ENCODE assay signal across 16 cellular contexts in the genomic region with DNA sequence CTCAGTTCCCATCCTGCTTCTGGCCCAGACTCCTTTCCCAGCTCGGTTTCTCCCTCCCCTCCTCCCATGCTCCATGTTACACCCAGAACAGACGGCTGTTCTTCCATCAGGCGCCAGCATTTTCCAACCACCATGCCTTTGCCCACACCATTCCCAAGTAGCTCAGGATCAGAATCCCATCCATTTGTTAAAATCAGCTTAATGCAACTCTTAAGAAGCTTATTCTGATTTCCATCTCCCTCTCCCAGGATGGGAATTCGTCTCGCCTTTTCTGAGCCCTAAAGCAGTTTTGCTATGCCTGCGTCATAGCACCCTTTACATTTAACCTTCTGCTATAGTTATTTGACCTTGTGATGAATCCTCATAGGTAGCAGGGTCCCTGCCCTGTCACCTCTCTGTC.
DNase-seq lines count a peak whose midpoint lies in the region; ATAC-seq and TF ChIP-seq lines count a peak whose summit lies in the region.
"Had no signal": no experiment of that assay in that cellular context is flagged by ENCODE, and none has a peak within 500 bp of the region (broad histone marks: within the 10 kb centered on the region; RNA-seq: fewer than 3 reads in every experiment).

No MANE protein-coding gene starts in this region.

- H3K9me3 ChIP-seq in heart left ventricle (no peaks in the 10 kb centered on the region), lung (ENCODE audit: control insufficient read depth in 2 of 2, insufficient read depth in 1 of 2, low read length in 1 of 2) (no peaks in the 10 kb centered on the region), thoracic aorta (no peaks in the 10 kb centered on the region)
- H3K9me3 ChIP-seq: SJCRH30, thyroid gland had no signal

- ATAC-seq in heart left ventricle (no peak), lung (ENCODE audit: insufficient read depth, low FRiP score) (no peak), thoracic aorta (ENCODE audit: insufficient number of reproducible peaks, low FRiP score, low read depth) (no peak)
- ATAC-seq in stimulated activated naive CD8-positive, alpha-beta T cell treated with anti-CD3 and anti-CD28 coated beads, Interleukin-15, Interleukin-2, amounts not matched to agents 100 U/mL and 50 U/mL, for 24 hours: no peak

- no peak overlapping the region for H3K4me3 ChIP-seq in heart left ventricle
- H3K4me3 ChIP-seq in lung: no peak overlapping the region
- no peak overlapping the region for H3K4me3 ChIP-seq in thoracic aorta
- H3K4me3 ChIP-seq: SJCRH30, thyroid gland had no signal

- H3K27ac ChIP-seq in heart left ventricle (peak overlapping the region; percentile 40 to 90 (median 77)), lung (ENCODE audit: low read depth in 1 of 2, low read length in 1 of 2) (peak overlapping the region; percentile 67 to 68), thoracic aorta (peak overlapping the region; percentile 86 to 95)

- DNase-seq in heart left ventricle (no peak), cardiac septum (ENCODE audit: low spot score) (no peak), lung (ENCODE audit: low spot score) (no peak), thoracic aorta (ENCODE audit: low spot score) (no peak), activated gamma-delta T cell (lab: John Stamatoyannopoulos, UW) (no peak), NCI-H187 (lab: John Stamatoyannopoulos, UW) (no peak)
- DNase-seq in activated T-helper 2 cell treated with anti-CD3 and anti-CD28 coated beads, Interferon-gamma antibody, Interleukin-2, Interleukin-4, amounts not matched to agents 10 μg/mL and 5 μg/mL and 100 μg/mL, durations not matched to agents 14 hours and 24 hours and 36 hours (ENCODE audit: low spot score): no peak
- no peak for DNase-seq in stimulated activated naive CD8-positive, alpha-beta T cell treated with anti-CD3 and anti-CD28 coated beads, Interleukin-15, Interleukin-2, amounts not matched to agents 100 U/mL and 50 U/mL, for 24 hours
- DNase-seq: Calu3, islet precursor cell, KBM-7, NCI-H1105 treated with DMSO at 0.1 percent for 48 hours, NCI-H226, SJCRH30 had no signal

- no peaks in the 10 kb centered on the region for H3K27me3 ChIP-seq in heart left ventricle
- no peaks in the 10 kb centered on the region for H3K27me3 ChIP-seq in lung (ENCODE audit: control insufficient read depth, insufficient read depth)
- H3K27me3 ChIP-seq in thoracic aorta (replicated peaks; ENCODE audit: insufficient read depth): no peaks in the 10 kb centered on the region
- H3K27me3 ChIP-seq: SJCRH30, thyroid gland had no signal

- peak overlapping the region; percentile 57 for H3K27ac Mint-ChIP-seq in activated T-helper 2 cell treated with anti-CD3 and anti-CD28 coated beads, Interferon-gamma antibody, Interleukin-2, Interleukin-4, amounts not matched to agents 10 μg/mL and 5 μg/mL and 100 μg/mL, durations not matched to agents 14 hours and 24 hours and 36 hours
- H3K27ac Mint-ChIP-seq: activated naive CD4-positive, alpha-beta T cell treated with anti-CD3 and anti-CD28 coated beads, Interleukin-2, amount 50 U/mL, for 24 hours had no signal

- peaks cover 0 to 64% (median 51%) of the 10 kb centered on the region in 9 donors for H3K36me3 ChIP-seq in heart left ventricle
- H3K36me3 ChIP-seq in lung (ENCODE audit: control insufficient read depth in 2 of 2, insufficient read depth in 2 of 2, low read length in 2 of 2): peaks cover 2 to 12% of the 10 kb centered on the region in 2 donors
- H3K36me3 ChIP-seq in thoracic aorta: peaks cover 79% of the 10 kb centered on the region
- H3K36me3 ChIP-seq: SJCRH30 had no signal

- no peak overlapping the region for H3K4me3 Mint-ChIP-seq in activated T-helper 2 cell treated with anti-CD3 and anti-CD28 coated beads, Interferon-gamma antibody, Interleukin-2, Interleukin-4, amounts not matched to agents 10 μg/mL and 5 μg/mL and 100 μg/mL, durations not matched to agents 14 hours and 24 hours and 36 hours (ENCODE audit: low read depth)
- H3K4me3 Mint-ChIP-seq: activated naive CD4-positive, alpha-beta T cell treated with anti-CD3 and anti-CD28 coated beads, Interleukin-2, amount 50 U/mL, for 24 hours had no signal

- no peaks in the 10 kb centered on the region for H3K27me3 Mint-ChIP-seq in activated T-helper 2 cell treated with anti-CD3 and anti-CD28 coated beads, Interferon-gamma antibody, Interleukin-2, Interleukin-4, amounts not matched to agents 10 μg/mL and 5 μg/mL and 100 μg/mL, durations not matched to agents 14 hours and 24 hours and 36 hours (ENCODE audit: low read depth)
- H3K27me3 Mint-ChIP-seq: activated naive CD4-positive, alpha-beta T cell treated with anti-CD3 and anti-CD28 coated beads, Interleukin-2, amount 50 U/mL, for 24 hours had no signal

- no peaks in the 10 kb centered on the region for H3K9me3 Mint-ChIP-seq in activated T-helper 2 cell treated with anti-CD3 and anti-CD28 coated beads, Interferon-gamma antibody, Interleukin-2, Interleukin-4, amounts not matched to agents 10 μg/mL and 5 μg/mL and 100 μg/mL, durations not matched to agents 14 hours and 24 hours and 36 hours
- H3K9me3 Mint-ChIP-seq: activated naive CD4-positive, alpha-beta T cell treated with anti-CD3 and anti-CD28 coated beads, Interleukin-2, amount 50 U/mL, for 24 hours had no signal

- TF ChIP-seq POLR2A in heart left ventricle (IDR thresholded peaks at IDR 0.05): no peak

- peaks cover 97% of the 10 kb centered on the region for H3K36me3 Mint-ChIP-seq in activated T-helper 2 cell treated with anti-CD3 and anti-CD28 coated beads, Interferon-gamma antibody, Interleukin-2, Interleukin-4, amounts not matched to agents 10 μg/mL and 5 μg/mL and 100 μg/mL, durations not matched to agents 14 hours and 24 hours and 36 hours (ENCODE audit: low read depth)

- TF ChIP-seq CTCF in heart left ventricle (IDR thresholded peaks at IDR 0.05) (no peak), lung (IDR thresholded peaks at IDR 0.05; ENCODE audit: control extremely low read depth, extremely low read depth) (no peak), thoracic aorta (IDR thresholded peaks at IDR 0.05) (no peak)

- intact Hi-C loops in heart left ventricle (cut with DNase I) (loop anchor here in 5 of 10 donors (5.0 to 10.0 kb wide), 4 partner anchors 39 to 109 kb away; partner anchors contain the start of gene MICAL2 (in 1 of the 5)), cardiac septum (cut with DNase I) (loop anchor here (5.0 kb wide), 2 partner anchors 59 to 109 kb away; partner anchors contain the start of gene MICAL2)
- intact Hi-C loops in activated T-helper 2 cell treated with anti-CD3 and anti-CD28 coated beads, Interferon-gamma antibody, Interleukin-2, Interleukin-4, amounts not matched to agents 10 μg/mL and 5 μg/mL and 100 μg/mL, durations not matched to agents 14 hours and 24 hours and 36 hours (cut with micrococcal nuclease): no loop called here

- peaks cover 7 to 79% (median 56%) of the 10 kb centered on the region in 12 donors for H3K4me1 ChIP-seq in heart left ventricle
- peaks cover 15 to 28% of the 10 kb centered on the region in 2 donors for H3K4me1 ChIP-seq in lung (ENCODE audit: control insufficient read depth in 2 of 2, insufficient read depth in 2 of 2, low read length in 2 of 2)
- peaks cover 46 to 92% of the 10 kb centered on the region in 2 donors for H3K4me1 ChIP-seq in thoracic aorta (ENCODE audit: control insufficient read depth in 1 of 2, low read depth in 2 of 2)

- 85 to 91% (median 88%) methylated on average over 6 of the region's 6 CpGs for WGBS in heart left ventricle, 4 donors
- WGBS in lung, 2 donors: 93 to 95% methylated on average over 6 of the region's 6 CpGs

- peaks cover 52% of the 10 kb centered on the region for H3K4me1 Mint-ChIP-seq in activated T-helper 2 cell treated with anti-CD3 and anti-CD28 coated beads, Interferon-gamma antibody, Interleukin-2, Interleukin-4, amounts not matched to agents 10 μg/mL and 5 μg/mL and 100 μg/mL, durations not matched to agents 14 hours and 24 hours and 36 hours (ENCODE audit: low read depth)
